ENCODE assay signal across 23 cellular contexts in the genomic region with DNA sequence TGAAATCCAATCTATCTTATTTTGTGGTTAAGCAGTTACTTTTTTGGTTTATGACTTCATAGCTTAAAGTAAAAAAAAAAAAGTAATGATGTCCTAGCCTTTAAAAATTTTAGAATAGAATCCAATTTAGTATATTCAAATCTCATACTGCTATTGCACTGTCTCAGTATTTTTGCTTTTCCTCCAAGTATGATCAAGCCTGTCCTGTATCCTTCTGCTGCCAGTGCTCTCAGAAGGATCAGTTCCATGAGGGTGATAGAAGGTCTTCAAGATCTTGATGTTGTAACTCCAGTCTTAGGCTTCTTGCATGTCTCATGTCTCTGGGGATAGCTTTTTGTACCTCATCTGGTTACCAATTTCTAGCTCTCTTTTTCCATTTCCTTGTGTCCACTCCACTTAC.
"Had no signal": no experiment of that assay in that cellular context is flagged by ENCODE, and none has a peak within 500 bp of the region (broad histone marks: within the 10 kb centered on the region; RNA-seq: fewer than 3 reads in every experiment).

No MANE protein-coding gene starts in this region.

- H3K27me3 ChIP-seq: ascending aorta, body of pancreas had no signal

- H3K27ac ChIP-seq: ascending aorta, body of pancreas, WERI-Rb-1 had no signal

- H3K4me1 ChIP-seq: ascending aorta, body of pancreas had no signal

- DNase-seq: activated CD4-positive, alpha-beta T cell treated with anti-CD3 and anti-CD28 coated beads for 4 hours; activated CD8-positive, alpha-beta memory T cell treated with anti-CD3 and anti-CD28 coated beads, Interleukin-2, amount 50 U/mL, for 48 hours; activated CD8-positive, alpha-beta T cell treated with anti-CD3 and anti-CD28 coated beads, Interleukin-2, amount 10 ng/mL, durations not matched to agents 7 days and 5 days; activated effector memory CD4-positive, alpha-beta T cell treated with Interleukin-2 at 50 U/mL for 16 hours; activated naive CD4-positive, alpha-beta T cell; activated T-cell treated with anti-CD3 and anti-CD28 coated beads, Interleukin-2, amount 50 U/mL, for 1 hour; body of pancreas; Karpas-422; MM.1S; NCI-H1105 treated with DMSO at 0.1 percent for 48 hours; NCI-H1436 treated with DMSO at 0.1 percent for 48 hours; NCI-H187; NCI-H2081; NCI-H510A treated with DMSO at 0.1 percent for 48 hours; NCI-H69; NK-92 treated with Interleukin-12 subunit alpha and Interleukin-12 subunit beta, amount 100 ng/mL, for 24 hours; PC-3; SIG-M5; T-helper 17 cell; T1000; WERI-Rb-1 had no signal

- H3K36me3 ChIP-seq: ascending aorta, WERI-Rb-1 had no signal

- ATAC-seq: activated CD8-positive, alpha-beta T cell treated with anti-CD3 and anti-CD28 coated beads, Interleukin-2, amount 10 ng/mL, durations not matched to agents 7 days and 5 days; body of pancreas; K562; PC-3; T-helper 17 cell had no signal

- H3K4me3 ChIP-seq: ascending aorta, body of pancreas, K562 had no signal

- H3K9me3 ChIP-seq: ascending aorta, body of pancreas had no signal
